Comparison of ENCODE assay signal across 1 cellular context in the genomic region with DNA sequence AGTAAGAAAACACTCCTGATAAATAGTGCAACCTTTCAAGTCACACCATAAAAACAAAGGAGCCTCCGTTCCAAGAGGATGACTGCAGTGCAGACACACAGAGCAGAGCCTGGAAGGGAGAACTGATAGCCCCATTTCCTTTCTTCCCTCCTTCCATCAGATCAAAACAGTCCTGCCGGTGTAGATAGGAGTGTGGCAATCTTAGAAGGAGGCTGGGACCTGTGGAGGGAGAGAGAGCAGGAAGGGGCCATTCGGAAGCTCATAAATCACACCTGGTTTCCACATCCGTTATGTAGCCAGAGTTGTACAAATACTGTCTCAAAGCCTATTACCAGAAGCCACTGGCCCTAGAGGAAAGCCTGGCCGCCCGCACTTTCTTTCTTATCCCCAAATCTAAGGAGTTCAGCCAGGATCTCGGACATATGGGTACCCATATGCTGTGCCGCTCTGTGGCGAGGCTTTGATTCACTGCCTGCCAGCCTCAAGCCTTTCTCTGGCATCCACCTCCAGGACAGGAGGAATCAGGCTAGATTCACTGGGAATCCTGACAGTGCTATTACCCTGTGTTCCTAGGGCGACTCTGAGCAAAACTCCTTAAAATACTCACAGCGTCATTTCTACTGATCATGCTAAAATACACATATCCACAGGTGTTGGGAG.
TF ChIP-seq lines count a peak whose summit lies in the region.

No MANE protein-coding gene starts in this region.

TF ChIP-seq in K562, 482 proteins besides CTCF, POLR2A, EP300 and RAD21 (continued from another document and continues in another):
- TF ChIP-seq, protein P1, sequence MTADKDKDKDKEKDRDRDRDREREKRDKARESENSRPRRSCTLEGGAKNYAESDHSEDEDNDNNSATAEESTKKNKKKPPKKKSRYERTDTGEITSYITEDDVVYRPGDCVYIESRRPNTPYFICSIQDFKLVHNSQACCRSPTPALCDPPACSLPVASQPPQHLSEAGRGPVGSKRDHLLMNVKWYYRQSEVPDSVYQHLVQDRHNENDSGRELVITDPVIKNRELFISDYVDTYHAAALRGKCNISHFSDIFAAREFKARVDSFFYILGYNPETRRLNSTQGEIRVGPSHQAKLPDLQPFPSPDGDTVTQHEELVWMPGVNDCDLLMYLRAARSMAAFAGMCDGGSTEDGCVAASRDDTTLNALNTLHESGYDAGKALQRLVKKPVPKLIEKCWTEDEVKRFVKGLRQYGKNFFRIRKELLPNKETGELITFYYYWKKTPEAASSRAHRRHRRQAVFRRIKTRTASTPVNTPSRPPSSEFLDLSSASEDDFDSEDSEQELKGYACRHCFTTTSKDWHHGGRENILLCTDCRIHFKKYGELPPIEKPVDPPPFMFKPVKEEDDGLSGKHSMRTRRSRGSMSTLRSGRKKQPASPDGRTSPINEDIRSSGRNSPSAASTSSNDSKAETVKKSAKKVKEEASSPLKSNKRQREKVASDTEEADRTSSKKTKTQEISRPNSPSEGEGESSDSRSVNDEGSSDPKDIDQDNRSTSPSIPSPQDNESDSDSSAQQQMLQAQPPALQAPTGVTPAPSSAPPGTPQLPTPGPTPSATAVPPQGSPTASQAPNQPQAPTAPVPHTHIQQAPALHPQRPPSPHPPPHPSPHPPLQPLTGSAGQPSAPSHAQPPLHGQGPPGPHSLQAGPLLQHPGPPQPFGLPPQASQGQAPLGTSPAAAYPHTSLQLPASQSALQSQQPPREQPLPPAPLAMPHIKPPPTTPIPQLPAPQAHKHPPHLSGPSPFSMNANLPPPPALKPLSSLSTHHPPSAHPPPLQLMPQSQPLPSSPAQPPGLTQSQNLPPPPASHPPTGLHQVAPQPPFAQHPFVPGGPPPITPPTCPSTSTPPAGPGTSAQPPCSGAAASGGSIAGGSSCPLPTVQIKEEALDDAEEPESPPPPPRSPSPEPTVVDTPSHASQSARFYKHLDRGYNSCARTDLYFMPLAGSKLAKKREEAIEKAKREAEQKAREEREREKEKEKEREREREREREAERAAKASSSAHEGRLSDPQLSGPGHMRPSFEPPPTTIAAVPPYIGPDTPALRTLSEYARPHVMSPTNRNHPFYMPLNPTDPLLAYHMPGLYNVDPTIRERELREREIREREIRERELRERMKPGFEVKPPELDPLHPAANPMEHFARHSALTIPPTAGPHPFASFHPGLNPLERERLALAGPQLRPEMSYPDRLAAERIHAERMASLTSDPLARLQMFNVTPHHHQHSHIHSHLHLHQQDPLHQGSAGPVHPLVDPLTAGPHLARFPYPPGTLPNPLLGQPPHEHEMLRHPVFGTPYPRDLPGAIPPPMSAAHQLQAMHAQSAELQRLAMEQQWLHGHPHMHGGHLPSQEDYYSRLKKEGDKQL (CRISPR knock-in tag; IDR thresholded peaks at IDR 0.05; ENCODE audit: borderline replicate concordance), result no peak
- TF ChIP-seq, protein P2, sequence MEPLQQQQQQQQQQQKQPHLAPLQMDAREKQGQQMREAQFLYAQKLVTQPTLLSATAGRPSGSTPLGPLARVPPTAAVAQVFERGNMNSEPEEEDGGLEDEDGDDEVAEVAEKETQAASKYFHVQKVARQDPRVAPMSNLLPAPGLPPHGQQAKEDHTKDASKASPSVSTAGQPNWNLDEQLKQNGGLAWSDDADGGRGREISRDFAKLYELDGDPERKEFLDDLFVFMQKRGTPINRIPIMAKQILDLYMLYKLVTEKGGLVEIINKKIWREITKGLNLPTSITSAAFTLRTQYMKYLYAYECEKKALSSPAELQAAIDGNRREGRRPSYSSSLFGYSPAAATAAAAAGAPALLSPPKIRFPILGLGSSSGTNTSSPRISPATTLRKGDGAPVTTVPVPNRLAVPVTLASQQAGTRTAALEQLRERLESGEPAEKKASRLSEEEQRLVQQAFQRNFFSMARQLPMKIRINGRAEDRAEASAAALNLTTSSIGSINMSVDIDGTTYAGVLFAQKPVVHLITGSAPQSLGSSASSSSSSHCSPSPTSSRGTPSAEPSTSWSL (CRISPR knock-in tag; IDR thresholded peaks at IDR 0.05; ENCODE audit: borderline replicate concordance), result no peak
- TF ChIP-seq, protein P3, sequence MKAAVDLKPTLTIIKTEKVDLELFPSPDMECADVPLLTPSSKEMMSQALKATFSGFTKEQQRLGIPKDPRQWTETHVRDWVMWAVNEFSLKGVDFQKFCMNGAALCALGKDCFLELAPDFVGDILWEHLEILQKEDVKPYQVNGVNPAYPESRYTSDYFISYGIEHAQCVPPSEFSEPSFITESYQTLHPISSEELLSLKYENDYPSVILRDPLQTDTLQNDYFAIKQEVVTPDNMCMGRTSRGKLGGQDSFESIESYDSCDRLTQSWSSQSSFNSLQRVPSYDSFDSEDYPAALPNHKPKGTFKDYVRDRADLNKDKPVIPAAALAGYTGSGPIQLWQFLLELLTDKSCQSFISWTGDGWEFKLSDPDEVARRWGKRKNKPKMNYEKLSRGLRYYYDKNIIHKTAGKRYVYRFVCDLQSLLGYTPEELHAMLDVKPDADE (conservative IDR thresholded peaks at IDR 0.05; ENCODE audit: control insufficient read depth, low read depth, low read length), result peak; percentile 91
- no peak for TF ChIP-seq DDX20 (tag; IDR thresholded peaks at IDR 0.05; ENCODE audit: low read depth)
- TF ChIP-seq, protein P4, sequence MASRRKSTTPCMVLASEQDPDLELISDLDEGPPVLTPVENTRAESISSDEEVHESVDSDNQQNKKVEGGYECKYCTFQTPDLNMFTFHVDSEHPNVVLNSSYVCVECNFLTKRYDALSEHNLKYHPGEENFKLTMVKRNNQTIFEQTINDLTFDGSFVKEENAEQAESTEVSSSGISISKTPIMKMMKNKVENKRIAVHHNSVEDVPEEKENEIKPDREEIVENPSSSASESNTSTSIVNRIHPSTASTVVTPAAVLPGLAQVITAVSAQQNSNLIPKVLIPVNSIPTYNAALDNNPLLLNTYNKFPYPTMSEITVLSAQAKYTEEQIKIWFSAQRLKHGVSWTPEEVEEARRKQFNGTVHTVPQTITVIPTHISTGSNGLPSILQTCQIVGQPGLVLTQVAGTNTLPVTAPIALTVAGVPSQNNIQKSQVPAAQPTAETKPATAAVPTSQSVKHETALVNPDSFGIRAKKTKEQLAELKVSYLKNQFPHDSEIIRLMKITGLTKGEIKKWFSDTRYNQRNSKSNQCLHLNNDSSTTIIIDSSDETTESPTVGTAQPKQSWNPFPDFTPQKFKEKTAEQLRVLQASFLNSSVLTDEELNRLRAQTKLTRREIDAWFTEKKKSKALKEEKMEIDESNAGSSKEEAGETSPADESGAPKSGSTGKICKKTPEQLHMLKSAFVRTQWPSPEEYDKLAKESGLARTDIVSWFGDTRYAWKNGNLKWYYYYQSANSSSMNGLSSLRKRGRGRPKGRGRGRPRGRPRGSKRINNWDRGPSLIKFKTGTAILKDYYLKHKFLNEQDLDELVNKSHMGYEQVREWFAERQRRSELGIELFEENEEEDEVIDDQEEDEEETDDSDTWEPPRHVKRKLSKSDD (conservative IDR thresholded peaks at IDR 0.05; ENCODE audit: low read length), result no peak
- TF ChIP-seq, protein P5, sequence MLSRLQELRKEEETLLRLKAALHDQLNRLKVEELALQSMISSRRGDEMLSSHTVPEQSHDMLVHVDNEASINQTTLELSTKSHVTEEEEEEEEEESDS (CRISPR knock-in tag; IDR thresholded peaks at IDR 0.05), result no peak
- TF ChIP-seq ZNF274 (IDR thresholded peaks at IDR 0.05; ENCODE audit: borderline replicate concordance, low read depth, low read length), result no peak
- TF ChIP-seq SMAD4 (CRISPR knock-in tag; conservative IDR thresholded peaks at IDR 0.05), result peak; percentile 83
- no peak for TF ChIP-seq KDM5B (IDR thresholded peaks at IDR 0.05; ENCODE audit: insufficient replicate concordance, low read depth, low read length)
- TF ChIP-seq POLR2B (IDR thresholded peaks at IDR 0.05; ENCODE audit: low read depth, partially characterized antibody), result no peak
- no peak for TF ChIP-seq ZNF316 (IDR thresholded peaks at IDR 0.05)
- TF ChIP-seq, protein P6, sequence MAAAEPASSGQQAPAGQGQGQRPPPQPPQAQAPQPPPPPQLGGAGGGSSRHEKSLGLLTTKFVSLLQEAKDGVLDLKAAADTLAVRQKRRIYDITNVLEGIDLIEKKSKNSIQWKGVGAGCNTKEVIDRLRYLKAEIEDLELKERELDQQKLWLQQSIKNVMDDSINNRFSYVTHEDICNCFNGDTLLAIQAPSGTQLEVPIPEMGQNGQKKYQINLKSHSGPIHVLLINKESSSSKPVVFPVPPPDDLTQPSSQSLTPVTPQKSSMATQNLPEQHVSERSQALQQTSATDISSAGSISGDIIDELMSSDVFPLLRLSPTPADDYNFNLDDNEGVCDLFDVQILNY (CRISPR knock-in tag; IDR thresholded peaks at IDR 0.05), result no peak
- no peak; the same call in 1 of the 2 replicates for TF ChIP-seq RAD51 (IDR thresholded peaks at IDR 0.05; ENCODE audit: borderline replicate concordance, low read depth)
- no peak for TF ChIP-seq ZNF766 (CRISPR knock-in tag; conservative IDR thresholded peaks at IDR 0.05)
- no peak for TF ChIP-seq NFYB (IDR thresholded peaks at IDR 0.05; ENCODE audit: extremely low read depth, insufficient read length)
- TF ChIP-seq NR2C1 (IDR thresholded peaks at IDR 0.05), result no peak
- no peak; the same call in 1 of the 2 replicates for TF ChIP-seq NR2C1 (tag; IDR thresholded peaks at IDR 0.05)
- no peak for TF ChIP-seq RBM39 (optimal IDR thresholded peaks at IDR 0.05; ENCODE audit: low read depth, low read length)
- TF ChIP-seq, protein P7, sequence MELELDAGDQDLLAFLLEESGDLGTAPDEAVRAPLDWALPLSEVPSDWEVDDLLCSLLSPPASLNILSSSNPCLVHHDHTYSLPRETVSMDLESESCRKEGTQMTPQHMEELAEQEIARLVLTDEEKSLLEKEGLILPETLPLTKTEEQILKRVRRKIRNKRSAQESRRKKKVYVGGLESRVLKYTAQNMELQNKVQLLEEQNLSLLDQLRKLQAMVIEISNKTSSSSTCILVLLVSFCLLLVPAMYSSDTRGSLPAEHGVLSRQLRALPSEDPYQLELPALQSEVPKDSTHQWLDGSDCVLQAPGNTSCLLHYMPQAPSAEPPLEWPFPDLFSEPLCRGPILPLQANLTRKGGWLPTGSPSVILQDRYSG (tag; conservative IDR thresholded peaks at IDR 0.05; ENCODE audit: low read depth), result no peak
- TF ChIP-seq CCAR2 (IDR thresholded peaks at IDR 0.05; ENCODE audit: low read depth, low read length), result no peak
- no peak for TF ChIP-seq ZNF707 (CRISPR knock-in tag; conservative IDR thresholded peaks at IDR 0.05)
- TF ChIP-seq ZNF121 (CRISPR knock-in tag; conservative IDR thresholded peaks at IDR 0.05), result no peak
- no peak for TF ChIP-seq ELF2 (CRISPR knock-in tag; IDR thresholded peaks at IDR 0.05)
- TF ChIP-seq FOXJ2 (tag; IDR thresholded peaks at IDR 0.05), result no peak
- no peak for TF ChIP-seq HNRNPUL1 (IDR thresholded peaks at IDR 0.05; ENCODE audit: low read length)
- no peak for TF ChIP-seq ARID2 (IDR thresholded peaks at IDR 0.05)
- TF ChIP-seq ELF1 (tag; IDR thresholded peaks at IDR 0.05), result no peak
- no peak for TF ChIP-seq SMARCA5 (IDR thresholded peaks at IDR 0.05)
- TF ChIP-seq HNRNPLL (IDR thresholded peaks at IDR 0.05; ENCODE audit: low read depth, low read length, poor library complexity, severe bottlenecking), result no peak
- TF ChIP-seq, protein P8, sequence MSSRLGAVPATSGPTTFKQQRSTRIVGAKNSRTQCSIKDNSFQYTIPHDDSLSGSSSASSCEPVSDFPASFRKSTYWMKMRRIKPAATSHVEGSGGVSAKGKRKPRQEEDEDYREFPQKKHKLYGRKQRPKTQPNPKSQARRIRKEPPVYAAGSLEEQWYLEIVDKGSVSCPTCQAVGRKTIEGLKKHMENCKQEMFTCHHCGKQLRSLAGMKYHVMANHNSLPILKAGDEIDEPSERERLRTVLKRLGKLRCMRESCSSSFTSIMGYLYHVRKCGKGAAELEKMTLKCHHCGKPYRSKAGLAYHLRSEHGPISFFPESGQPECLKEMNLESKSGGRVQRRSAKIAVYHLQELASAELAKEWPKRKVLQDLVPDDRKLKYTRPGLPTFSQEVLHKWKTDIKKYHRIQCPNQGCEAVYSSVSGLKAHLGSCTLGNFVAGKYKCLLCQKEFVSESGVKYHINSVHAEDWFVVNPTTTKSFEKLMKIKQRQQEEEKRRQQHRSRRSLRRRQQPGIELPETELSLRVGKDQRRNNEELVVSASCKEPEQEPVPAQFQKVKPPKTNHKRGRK (tag; IDR thresholded peaks at IDR 0.05), result no peak
- TF ChIP-seq, protein P9, sequence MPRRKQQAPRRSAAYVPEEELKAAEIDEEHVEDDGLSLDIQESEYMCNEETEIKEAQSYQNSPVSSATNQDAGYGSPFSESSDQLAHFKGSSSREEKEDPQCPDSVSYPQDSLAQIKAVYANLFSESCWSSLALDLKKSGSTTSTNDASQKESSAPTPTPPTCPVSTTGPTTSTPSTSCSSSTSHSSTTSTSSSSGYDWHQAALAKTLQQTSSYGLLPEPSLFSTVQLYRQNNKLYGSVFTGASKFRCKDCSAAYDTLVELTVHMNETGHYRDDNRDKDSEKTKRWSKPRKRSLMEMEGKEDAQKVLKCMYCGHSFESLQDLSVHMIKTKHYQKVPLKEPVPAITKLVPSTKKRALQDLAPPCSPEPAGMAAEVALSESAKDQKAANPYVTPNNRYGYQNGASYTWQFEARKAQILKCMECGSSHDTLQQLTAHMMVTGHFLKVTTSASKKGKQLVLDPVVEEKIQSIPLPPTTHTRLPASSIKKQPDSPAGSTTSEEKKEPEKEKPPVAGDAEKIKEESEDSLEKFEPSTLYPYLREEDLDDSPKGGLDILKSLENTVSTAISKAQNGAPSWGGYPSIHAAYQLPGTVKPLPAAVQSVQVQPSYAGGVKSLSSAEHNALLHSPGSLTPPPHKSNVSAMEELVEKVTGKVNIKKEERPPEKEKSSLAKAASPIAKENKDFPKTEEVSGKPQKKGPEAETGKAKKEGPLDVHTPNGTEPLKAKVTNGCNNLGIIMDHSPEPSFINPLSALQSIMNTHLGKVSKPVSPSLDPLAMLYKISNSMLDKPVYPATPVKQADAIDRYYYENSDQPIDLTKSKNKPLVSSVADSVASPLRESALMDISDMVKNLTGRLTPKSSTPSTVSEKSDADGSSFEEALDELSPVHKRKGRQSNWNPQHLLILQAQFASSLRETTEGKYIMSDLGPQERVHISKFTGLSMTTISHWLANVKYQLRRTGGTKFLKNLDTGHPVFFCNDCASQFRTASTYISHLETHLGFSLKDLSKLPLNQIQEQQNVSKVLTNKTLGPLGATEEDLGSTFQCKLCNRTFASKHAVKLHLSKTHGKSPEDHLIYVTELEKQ (CRISPR knock-in tag; IDR thresholded peaks at IDR 0.05), result no peak
- TF ChIP-seq SRSF9 (IDR thresholded peaks at IDR 0.05; ENCODE audit: borderline replicate concordance, low read depth, low read length), result no peak
- no peak for TF ChIP-seq TSC22D4 (tag; IDR thresholded peaks at IDR 0.05)
- TF ChIP-seq, protein P10, sequence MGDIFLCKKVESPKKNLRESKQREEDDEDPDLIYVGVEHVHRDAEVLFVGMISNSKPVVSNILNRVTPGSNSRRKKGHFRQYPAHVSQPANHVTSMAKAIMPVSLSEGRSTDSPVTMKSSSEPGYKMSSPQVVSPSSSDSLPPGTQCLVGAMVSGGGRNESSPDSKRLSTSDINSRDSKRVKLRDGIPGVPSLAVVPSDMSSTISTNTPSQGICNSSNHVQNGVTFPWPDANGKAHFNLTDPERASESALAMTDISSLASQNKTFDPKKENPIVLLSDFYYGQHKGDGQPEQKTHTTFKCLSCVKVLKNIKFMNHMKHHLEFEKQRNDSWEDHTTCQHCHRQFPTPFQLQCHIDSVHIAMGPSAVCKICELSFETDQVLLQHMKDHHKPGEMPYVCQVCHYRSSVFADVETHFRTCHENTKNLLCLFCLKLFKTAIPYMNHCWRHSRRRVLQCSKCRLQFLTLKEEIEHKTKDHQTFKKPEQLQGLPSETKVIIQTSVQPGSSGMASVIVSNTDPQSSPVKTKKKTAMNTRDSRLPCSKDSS (IDR thresholded peaks at IDR 0.05; ENCODE audit: low read depth, partially characterized antibody), result no peak
- TF ChIP-seq ZNF79 (CRISPR knock-in tag; IDR thresholded peaks at IDR 0.05; ENCODE audit: low read depth), result no peak
- TF ChIP-seq DPF2 (IDR thresholded peaks at IDR 0.05), result peak; percentile 98
- no peak for TF ChIP-seq ZNF778 (CRISPR knock-in tag; IDR thresholded peaks at IDR 0.05)
- TF ChIP-seq GATAD2B (IDR thresholded peaks at IDR 0.05; ENCODE audit: borderline replicate concordance), result peak; percentile 86
- TF ChIP-seq FOXA1 (IDR thresholded peaks at IDR 0.05; ENCODE audit: borderline replicate concordance), result no peak
- TF ChIP-seq TCF7 (IDR thresholded peaks at IDR 0.05; ENCODE audit: borderline replicate concordance), result peak; percentile 58; the same call in 1 of the 2 replicates
